Comparison of ENCODE assay signal across 19 cellular contexts in the genomic region with DNA sequence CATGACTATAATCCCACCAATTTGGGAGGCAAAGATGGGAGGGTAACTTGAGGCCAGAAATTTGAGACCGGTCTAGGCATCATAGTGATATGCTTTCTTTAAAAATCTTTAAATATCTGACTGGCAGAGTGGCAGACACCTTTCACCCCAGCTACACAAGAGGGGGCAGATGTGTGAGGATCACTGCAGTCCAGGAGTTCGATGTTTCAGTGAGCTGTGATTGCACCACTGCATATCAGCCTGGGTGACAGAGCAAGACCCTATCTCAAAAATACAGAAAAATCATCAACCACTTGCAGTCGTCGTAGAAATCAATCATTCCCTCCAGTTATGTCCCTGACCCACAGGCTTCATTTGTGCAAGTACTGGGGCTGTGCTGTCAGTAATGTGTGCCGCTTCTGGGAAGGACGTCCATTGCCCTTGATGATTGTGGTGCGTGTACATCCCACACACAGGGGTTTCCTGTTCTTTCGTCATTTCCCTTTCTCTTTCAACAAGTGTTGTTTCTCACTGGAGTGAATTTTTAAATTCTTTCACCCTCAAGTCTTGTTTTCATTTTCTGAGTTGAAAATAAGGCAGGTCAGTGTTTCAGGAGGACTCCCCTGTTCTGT. TPM values are rescaled to one million over a fixed set of nuclear protein-coding genes. Genes with fewer than 3 reads are reported as not detected.
DNase-seq lines count a peak whose midpoint lies in the region; ATAC-seq and TF ChIP-seq lines count a peak whose summit lies in the region.
"Had no signal": no experiment of that assay in that cellular context is flagged by ENCODE, and none has a peak within 500 bp of the region (broad histone marks: within the 10 kb centered on the region; RNA-seq: fewer than 3 reads in every experiment).

No MANE protein-coding gene starts in this region.

- H3K27ac Mint-ChIP-seq in natural killer cell treated with Interleukin-12 subunit alpha and Interleukin-12 subunit beta and Interleukin-15 and Interleukin-18, amount 100 ng/mL, for 72 hours: peak overlapping the region; percentile 26 to 50
- no peak overlapping the region for H3K27ac Mint-ChIP-seq in natural killer cell
- peak overlapping the region; percentile 91 for H3K27ac Mint-ChIP-seq in T-helper 1 cell treated with Interleukin-12 subunit alpha and Interleukin-12 subunit beta and Interleukin-4 antibody, amounts not matched to agents 30 μg/mL and 1 μg/mL, for 36 hours
- peak overlapping the region; percentile 91 for H3K27ac Mint-ChIP-seq in activated naive CD4-positive, alpha-beta T cell treated with anti-CD3 and anti-CD28 coated beads, Interleukin-2, amount 50 U/mL, for 24 hours

- no peaks in the 10 kb centered on the region for H3K4me1 ChIP-seq in upper lobe of right lung
- H3K4me1 ChIP-seq: transverse colon had no signal

- H3K36me3 ChIP-seq in upper lobe of right lung: no peaks in the 10 kb centered on the region
- H3K36me3 ChIP-seq: transverse colon had no signal

- peaks cover 22 to 29% of the 10 kb centered on the region in 2 donors for H3K27me3 Mint-ChIP-seq in natural killer cell treated with Interleukin-12 subunit alpha and Interleukin-12 subunit beta and Interleukin-15 and Interleukin-18, amount 100 ng/mL, for 72 hours
- H3K27me3 Mint-ChIP-seq in natural killer cell (ENCODE audit: low read depth in 2 of 2): peaks cover 13 to 46% of the 10 kb centered on the region in 2 donors
- H3K27me3 Mint-ChIP-seq in T-helper 1 cell treated with Interleukin-12 subunit alpha and Interleukin-12 subunit beta and Interleukin-4 antibody, amounts not matched to agents 30 μg/mL and 1 μg/mL, for 36 hours (ENCODE audit: low read depth): peaks cover 3% of the 10 kb centered on the region
- H3K27me3 Mint-ChIP-seq in activated naive CD4-positive, alpha-beta T cell treated with anti-CD3 and anti-CD28 coated beads, Interleukin-2, amount 50 U/mL, for 24 hours: no peaks in the 10 kb centered on the region

- no peaks in the 10 kb centered on the region for H3K36me3 Mint-ChIP-seq in natural killer cell treated with Interleukin-12 subunit alpha and Interleukin-12 subunit beta and Interleukin-15 and Interleukin-18, amount 100 ng/mL, for 72 hours
- no peaks in the 10 kb centered on the region for H3K36me3 Mint-ChIP-seq in natural killer cell
- peaks cover 9% of the 10 kb centered on the region for H3K36me3 Mint-ChIP-seq in T-helper 1 cell treated with Interleukin-12 subunit alpha and Interleukin-12 subunit beta and Interleukin-4 antibody, amounts not matched to agents 30 μg/mL and 1 μg/mL, for 36 hours (ENCODE audit: low read depth)
- peaks cover 4% of the 10 kb centered on the region for H3K36me3 Mint-ChIP-seq in activated naive CD4-positive, alpha-beta T cell treated with anti-CD3 and anti-CD28 coated beads, Interleukin-2, amount 50 U/mL, for 24 hours

- no peak for DNase-seq in natural killer cell treated with Interleukin-12 subunit alpha and Interleukin-12 subunit beta and Interleukin-15 and Interleukin-18, amount 100 ng/mL, for 72 hours (ENCODE audit: low spot score)
- DNase-seq in natural killer cell: no peak
- no peak for DNase-seq in upper lobe of right lung
- DNase-seq in HUDEP-2 (lab: John Stamatoyannopoulos, UW; ENCODE audit: unreplicated experiment in 76 of 76): no peak
- DNase-seq in effector CD4-positive, alpha-beta T cell: no peak
- DNase-seq: activated CD8-positive, alpha-beta memory T cell treated with anti-CD3 and anti-CD28 coated beads, Interleukin-2, amount 50 U/mL, for 4 hours; cortex of kidney; glutamatergic neuron; GOT3; mammary epithelial cell; NCI-H1092; NK-92 treated with Interleukin-12 subunit alpha and Interleukin-12 subunit beta, amount 100 ng/mL, for 24 hours; transverse colon had no signal

- ATAC-seq in natural killer cell treated with Interleukin-12 subunit alpha and Interleukin-12 subunit beta and Interleukin-15 and Interleukin-18, amount 100 ng/mL, for 72 hours: peak; percentile 76 to 77
- ATAC-seq in natural killer cell: no peak
- peak; percentile 49 for ATAC-seq in upper lobe of right lung
- ATAC-seq in HG03354 (IDR thresholded peaks at IDR 0.05; ENCODE audit: poor library complexity, severe bottlenecking, unreplicated experiment): no peak
- ATAC-seq: Right ventricle myocardium inferior had no signal

- TF ChIP-seq CTCF in natural killer cell (IDR thresholded peaks at IDR 0.05) (no peak), upper lobe of right lung (IDR thresholded peaks at IDR 0.05) (no peak)

- no peak overlapping the region for H3K4me3 ChIP-seq in upper lobe of right lung
- H3K4me3 ChIP-seq: transverse colon had no signal

- no peaks in the 10 kb centered on the region for H3K9me3 ChIP-seq in upper lobe of right lung
- H3K9me3 ChIP-seq: transverse colon had no signal

- no peak overlapping the region for H3K27ac ChIP-seq in upper lobe of right lung
- H3K27ac ChIP-seq: transverse colon had no signal

- intact Hi-C loops in natural killer cell (cut with micrococcal nuclease): no loop called here
- intact Hi-C loops in upper lobe of right lung (cut with DNase I): no loop called here

- no peaks in the 10 kb centered on the region for H3K27me3 ChIP-seq in upper lobe of right lung

- H3K4me1 Mint-ChIP-seq in natural killer cell treated with Interleukin-12 subunit alpha and Interleukin-12 subunit beta and Interleukin-15 and Interleukin-18, amount 100 ng/mL, for 72 hours (ENCODE audit: low read depth in 2 of 2): peaks cover 21 to 26% of the 10 kb centered on the region in 2 donors
- no peaks in the 10 kb centered on the region for H3K4me1 Mint-ChIP-seq in natural killer cell
- peaks cover 32% of the 10 kb centered on the region for H3K4me1 Mint-ChIP-seq in T-helper 1 cell treated with Interleukin-12 subunit alpha and Interleukin-12 subunit beta and Interleukin-4 antibody, amounts not matched to agents 30 μg/mL and 1 μg/mL, for 36 hours (ENCODE audit: low read depth)
- H3K4me1 Mint-ChIP-seq in activated naive CD4-positive, alpha-beta T cell treated with anti-CD3 and anti-CD28 coated beads, Interleukin-2, amount 50 U/mL, for 24 hours: peaks cover 53% of the 10 kb centered on the region
- H3K4me1 Mint-ChIP-seq: neural crest cell had no signal

- peak overlapping the region; percentile 44 for H3K4me3 Mint-ChIP-seq in natural killer cell treated with Interleukin-12 subunit alpha and Interleukin-12 subunit beta and Interleukin-15 and Interleukin-18, amount 100 ng/mL, for 72 hours
- H3K4me3 Mint-ChIP-seq in natural killer cell: no peak overlapping the region
- H3K4me3 Mint-ChIP-seq in T-helper 1 cell treated with Interleukin-12 subunit alpha and Interleukin-12 subunit beta and Interleukin-4 antibody, amounts not matched to agents 30 μg/mL and 1 μg/mL, for 36 hours: peak overlapping the region; percentile 35
- H3K4me3 Mint-ChIP-seq in activated naive CD4-positive, alpha-beta T cell treated with anti-CD3 and anti-CD28 coated beads, Interleukin-2, amount 50 U/mL, for 24 hours: peak overlapping the region; percentile 40
- H3K4me3 Mint-ChIP-seq: neural crest cell had no signal

- H3K9me3 Mint-ChIP-seq in natural killer cell treated with Interleukin-12 subunit alpha and Interleukin-12 subunit beta and Interleukin-15 and Interleukin-18, amount 100 ng/mL, for 72 hours: no peaks in the 10 kb centered on the region
- no peaks in the 10 kb centered on the region for H3K9me3 Mint-ChIP-seq in natural killer cell
- H3K9me3 Mint-ChIP-seq in T-helper 1 cell treated with Interleukin-12 subunit alpha and Interleukin-12 subunit beta and Interleukin-4 antibody, amounts not matched to agents 30 μg/mL and 1 μg/mL, for 36 hours: peaks cover 36% of the 10 kb centered on the region
- peaks cover 4% of the 10 kb centered on the region for H3K9me3 Mint-ChIP-seq in activated naive CD4-positive, alpha-beta T cell treated with anti-CD3 and anti-CD28 coated beads, Interleukin-2, amount 50 U/mL, for 24 hours
- H3K9me3 Mint-ChIP-seq: neural crest cell had no signal

RNA-seq across cellular contexts. Expression of gene LGALS14, which starts 1.4 kb away (rescaled TPM):
- not detected for total RNA-seq in natural killer cell treated with Interleukin-12 subunit alpha and Interleukin-12 subunit beta and Interleukin-15 and Interleukin-18, amount 100 ng/mL, for 72 hours
- total RNA-seq in natural killer cell: not detected
- total RNA-seq in upper lobe of right lung: not detected
- total RNA-seq: epithelial cell of proximal tubule, mammary epithelial cell, neural crest cell, Right ventricle myocardium inferior, transverse colon had no signal

RNA-seq across cellular contexts. Expression of gene CLC, which starts 32.1 kb away (rescaled TPM):
- 10 to 100 TPM in 1 of 2 donors, under 1 TPM in 1; 0.64 to 19.2 TPM for total RNA-seq in natural killer cell treated with Interleukin-12 subunit alpha and Interleukin-12 subunit beta and Interleukin-15 and Interleukin-18, amount 100 ng/mL, for 72 hours
- total RNA-seq in natural killer cell (100 to 1,000 TPM in 1 of 3 donors, 10 to 100 TPM in 1, not detected in 1; 11.2 to 487 TPM), upper lobe of right lung (not detected)
- total RNA-seq: epithelial cell of proximal tubule, mammary epithelial cell, neural crest cell, Right ventricle myocardium inferior, transverse colon had no signal

RNA-seq across cellular contexts. Expression of gene LGALS16, which starts 50.0 kb away (rescaled TPM):
- total RNA-seq in natural killer cell treated with Interleukin-12 subunit alpha and Interleukin-12 subunit beta and Interleukin-15 and Interleukin-18, amount 100 ng/mL, for 72 hours: not detected
- total RNA-seq in natural killer cell (not detected), upper lobe of right lung (not detected)
- total RNA-seq: epithelial cell of proximal tubule, mammary epithelial cell, neural crest cell, Right ventricle myocardium inferior, transverse colon had no signal

Comparison
In these comparisons a context has a peak if more than half of its experiments do, and no peak if none do; other contexts are left out.
1. ATAC-seq: peak in natural killer cell treated with Interleukin-12 subunit alpha and Interleukin-12 subunit beta and Interleukin-15 and Interleukin-18, amount 100 ng/mL, for 72 hours (2 of 2) and upper lobe of right lung (single experiment); none in natural killer cell (0 of 3) and HG03354 (single experiment).
2. H3K27ac Mint-ChIP-seq: peak in natural killer cell treated with Interleukin-12 subunit alpha and Interleukin-12 subunit beta and Interleukin-15 and Interleukin-18, amount 100 ng/mL, for 72 hours (2 of 2), T-helper 1 cell treated with Interleukin-12 subunit alpha and Interleukin-12 subunit beta and Interleukin-4 antibody, amounts not matched to agents 30 μg/mL and 1 μg/mL, for 36 hours (single experiment) and activated naive CD4-positive, alpha-beta T cell treated with anti-CD3 and anti-CD28 coated beads, Interleukin-2, amount 50 U/mL, for 24 hours (single experiment); none in natural killer cell (0 of 2).